In genomic region chr1:102578806-102579205, GRCh38 we compare ENCODE assay signal across 23 cellular contexts.
"Had no signal": no experiment of that assay in that cellular context is flagged by ENCODE, and none has a peak within 500 bp of the region (broad histone marks: within the 10 kb centered on the region; RNA-seq: fewer than 3 reads in every experiment).

No MANE protein-coding gene starts in this region.

- FAIRE-seq: bronchial epithelial cell, pancreas, small intestine had no signal

- DNase-seq: activated CD4-positive, alpha-beta memory T cell treated with anti-CD3 and anti-CD28 coated beads for 36 hours; activated CD4-positive, alpha-beta T cell treated with anti-CD3 and anti-CD28 coated beads for 48 hours; activated effector memory CD4-positive, alpha-beta T cell treated with Interleukin-2 at 50 U/mL for 16 hours; activated naive CD4-positive, alpha-beta T cell treated with anti-CD3 and anti-CD28 coated beads, Interleukin-2, amount 10 ng/mL, durations not matched to agents 7 days and 5 days; activated T-cell treated with anti-CD3 and anti-CD28 coated beads, Interleukin-2, amount 50 U/mL, for 72 hours; colonic mucosa; esophagus squamous epithelium; head of caudate nucleus; hypothalamus; left ventricle myocardium inferior; pancreas; small intestine; stimulated activated CD4-positive, alpha-beta T cell treated with anti-CD3 and anti-CD28 coated beads, Interleukin-15, amount 100 ng/mL, for 24 hours; stimulated activated CD8-positive, alpha-beta memory T cell treated with anti-CD3 and anti-CD28 coated beads, Interleukin-4, amount 100 ng/mL, for 48 hours; stimulated activated naive B cell treated with anti-CD40 and anti-IgM and Interleukin-4, amounts not matched to agents 10 μg/mL and 1 μg/mL and 100 μg/mL, for 72 hours; T-helper 9 cell; testis; uterus had no signal

- H3K9me3 Mint-ChIP-seq: activated T-cell treated with anti-CD3 and anti-CD28 coated beads, Interleukin-2, amount 50 U/mL, for 72 hours had no signal

- H3K27me3 Mint-ChIP-seq: activated CD4-positive, alpha-beta memory T cell treated with anti-CD3 and anti-CD28 coated beads for 36 hours; activated naive CD4-positive, alpha-beta T cell treated with anti-CD3 and anti-CD28 coated beads, Interleukin-2, amount 10 ng/mL, durations not matched to agents 7 days and 5 days; natural killer cell treated with Interleukin-12 subunit alpha and Interleukin-12 subunit beta and Interleukin-15 and Interleukin-18, amount 100 ng/mL, for 72 hours; stimulated activated naive B cell treated with anti-CD40 and anti-IgM and Interleukin-4, amounts not matched to agents 10 μg/mL and 1 μg/mL and 100 μg/mL, for 72 hours had no signal

- H3K36me3 Mint-ChIP-seq: activated CD4-positive, alpha-beta memory T cell treated with anti-CD3 and anti-CD28 coated beads for 36 hours; activated naive CD4-positive, alpha-beta T cell treated with anti-CD3 and anti-CD28 coated beads, Interleukin-2, amount 10 ng/mL, durations not matched to agents 7 days and 5 days; natural killer cell treated with Interleukin-12 subunit alpha and Interleukin-12 subunit beta and Interleukin-15 and Interleukin-18, amount 100 ng/mL, for 72 hours; stimulated activated naive B cell treated with anti-CD40 and anti-IgM and Interleukin-4, amounts not matched to agents 10 μg/mL and 1 μg/mL and 100 μg/mL, for 72 hours had no signal

- H3K4me3 Mint-ChIP-seq: activated CD4-positive, alpha-beta memory T cell treated with anti-CD3 and anti-CD28 coated beads for 36 hours; activated naive CD4-positive, alpha-beta T cell treated with anti-CD3 and anti-CD28 coated beads, Interleukin-2, amount 10 ng/mL, durations not matched to agents 7 days and 5 days; activated T-cell treated with anti-CD3 and anti-CD28 coated beads, Interleukin-2, amount 50 U/mL, for 72 hours; natural killer cell treated with Interleukin-12 subunit alpha and Interleukin-12 subunit beta and Interleukin-15 and Interleukin-18, amount 100 ng/mL, for 72 hours; stimulated activated naive B cell treated with anti-CD40 and anti-IgM and Interleukin-4, amounts not matched to agents 10 μg/mL and 1 μg/mL and 100 μg/mL, for 72 hours had no signal

- H3K4me1 Mint-ChIP-seq: activated naive CD4-positive, alpha-beta T cell treated with anti-CD3 and anti-CD28 coated beads, Interleukin-2, amount 10 ng/mL, durations not matched to agents 7 days and 5 days; stimulated activated naive B cell treated with anti-CD40 and anti-IgM and Interleukin-4, amounts not matched to agents 10 μg/mL and 1 μg/mL and 100 μg/mL, for 72 hours had no signal

- H3K27ac Mint-ChIP-seq: activated CD4-positive, alpha-beta memory T cell treated with anti-CD3 and anti-CD28 coated beads for 36 hours; activated naive CD4-positive, alpha-beta T cell treated with anti-CD3 and anti-CD28 coated beads, Interleukin-2, amount 10 ng/mL, durations not matched to agents 7 days and 5 days; activated T-cell treated with anti-CD3 and anti-CD28 coated beads, Interleukin-2, amount 50 U/mL, for 72 hours; natural killer cell treated with Interleukin-12 subunit alpha and Interleukin-12 subunit beta and Interleukin-15 and Interleukin-18, amount 100 ng/mL, for 72 hours; stimulated activated naive B cell treated with anti-CD40 and anti-IgM and Interleukin-4, amounts not matched to agents 10 μg/mL and 1 μg/mL and 100 μg/mL, for 72 hours had no signal

- H3K36me3 ChIP-seq: ascending aorta, colonic mucosa, esophagus squamous epithelium, gastroesophageal sphincter, left ventricle myocardium inferior, pancreas, uterus had no signal

- H3K4me3 ChIP-seq: ascending aorta, colonic mucosa, esophagus squamous epithelium, gastroesophageal sphincter, left ventricle myocardium inferior, pancreas, testis, uterus had no signal

- H3K4me1 ChIP-seq: ascending aorta, colonic mucosa, esophagus squamous epithelium, gastroesophageal sphincter, left ventricle myocardium inferior, pancreas, testis, uterus had no signal

- H3K27ac ChIP-seq: ascending aorta, colonic mucosa, esophagus squamous epithelium, gastroesophageal sphincter, left ventricle myocardium inferior, pancreas, testis, uterus had no signal

- H3K27me3 ChIP-seq: ascending aorta, colonic mucosa, esophagus squamous epithelium, gastroesophageal sphincter, pancreas, testis, uterus had no signal

- ATAC-seq: activated T-cell treated with anti-CD3 and anti-CD28 coated beads, Interleukin-2, amount 50 U/mL, for 72 hours; gastroesophageal sphincter; natural killer cell treated with Interleukin-12 subunit alpha and Interleukin-12 subunit beta and Interleukin-15 and Interleukin-18, amount 100 ng/mL, for 72 hours; pancreas; sciatic nerve; stimulated activated naive B cell treated with anti-CD40 and anti-IgM and Interleukin-4, amounts not matched to agents 10 μg/mL and 1 μg/mL and 100 μg/mL, for 72 hours had no signal

- H3K9me3 ChIP-seq: ascending aorta, colonic mucosa, gastroesophageal sphincter, pancreas, testis, uterus had no signal
